ENCODE assay signal across 19 cellular contexts in genomic region chr22:17155941-17156340, GRCh38. TPM values are rescaled to one million over a fixed set of nuclear protein-coding genes. Genes with fewer than 3 reads are reported as not detected.
DNase-seq lines count a peak whose midpoint lies in the region; ATAC-seq and TF ChIP-seq lines count a peak whose summit lies in the region.
"Had no signal": no experiment of that assay in that cellular context is flagged by ENCODE, and none has a peak within 500 bp of the region (broad histone marks: within the 10 kb centered on the region; RNA-seq: fewer than 3 reads in every experiment).

No MANE protein-coding gene starts in this region.

- H3K4me1 Mint-ChIP-seq in activated naive CD4-positive, alpha-beta T cell treated with anti-CD3 and anti-CD28 coated beads, Interleukin-2, amount 50 U/mL, for 24 hours, result peaks cover 44% of the 10 kb centered on the region
- H3K4me1 Mint-ChIP-seq in stimulated activated naive CD8-positive, alpha-beta T cell treated with anti-CD3 and anti-CD28 coated beads, Interleukin-15, amount 100 ng/mL, for 72 hours, result peaks cover 72% of the 10 kb centered on the region

- H4K12ac ChIP-seq in trophoblast cell (ENCODE audit: low read depth, low read length), result no peak overlapping the region

- no peaks in the 10 kb centered on the region for H3K9me3 ChIP-seq in OCI-LY3 (ENCODE audit: insufficient read depth, low read length)
- no peaks in the 10 kb centered on the region for H3K9me3 ChIP-seq in trophoblast cell (ENCODE audit: insufficient read depth, low read depth, low read length)
- H3K9me3 ChIP-seq: gastrocnemius medialis, SJCRH30 had no signal

- no peak overlapping the region for H3K23ac ChIP-seq in trophoblast cell (ENCODE audit: low read length)

- peak overlapping the region; percentile 73 for H3K4me3 Mint-ChIP-seq in activated naive CD4-positive, alpha-beta T cell treated with anti-CD3 and anti-CD28 coated beads, Interleukin-2, amount 50 U/mL, for 24 hours
- peak overlapping the region; percentile 24 to 53 for H3K4me3 Mint-ChIP-seq in stimulated activated naive CD8-positive, alpha-beta T cell treated with anti-CD3 and anti-CD28 coated beads, Interleukin-15, amount 100 ng/mL, for 72 hours

- H3K36me3 ChIP-seq in OCI-LY3 (replicated peaks; ENCODE audit: low read depth, low read length), result peaks cover 14% of the 10 kb centered on the region
- H3K36me3 ChIP-seq in trophoblast cell (ENCODE audit: control insufficient read depth in 1 of 2, insufficient read depth in 2 of 2, low read length in 2 of 2), result no peaks in the 10 kb centered on the region
- H3K36me3 ChIP-seq: gastrocnemius medialis had no signal

- H3K9ac ChIP-seq in OCI-LY3 (ENCODE audit: low read length) (no peak overlapping the region), trophoblast cell (ENCODE audit: low read length) (no peak overlapping the region)

- H3K79me1 ChIP-seq in trophoblast cell (ENCODE audit: low read length), result peaks cover 11% of the 10 kb centered on the region

- H3K27me3 Mint-ChIP-seq in activated naive CD4-positive, alpha-beta T cell treated with anti-CD3 and anti-CD28 coated beads, Interleukin-2, amount 50 U/mL, for 24 hours, result no peaks in the 10 kb centered on the region
- H3K27me3 Mint-ChIP-seq in stimulated activated naive CD8-positive, alpha-beta T cell treated with anti-CD3 and anti-CD28 coated beads, Interleukin-15, amount 100 ng/mL, for 72 hours, result no peaks in the 10 kb centered on the region

- H3K4ac ChIP-seq in trophoblast cell (ENCODE audit: low read depth, low read length), result no peak overlapping the region

- no peak for DNase-seq in activated naive CD4-positive, alpha-beta T cell treated with Interleukin-2 at 50 U/mL for 16 hours
- DNase-seq in amniotic epithelial cell (ENCODE audit: low read depth), result peak; percentile 14
- no peak for DNase-seq in stimulated activated naive CD8-positive, alpha-beta T cell treated with anti-CD3 and anti-CD28 coated beads, Interleukin-15, amount 100 ng/mL, for 72 hours
- DNase-seq in trophoblast cell, result no peak
- no peak for DNase-seq in AG20443 (ENCODE audit: low spot score)
- no peak for DNase-seq in RWPE1 (ENCODE audit: low spot score)
- DNase-seq: activated naive CD4-positive, alpha-beta T cell treated with anti-CD3 and anti-CD28 coated beads, Interleukin-2, amount 50 U/mL, for 16 hours; DMS 273 treated with DMSO at 0.1 percent for 48 hours; dorsolateral prefrontal cortex; erythroblast; gastrocnemius medialis; left cardiac atrium; midbrain; NCI-H2029; NCI-H446 treated with DMSO at 0.1 percent for 48 hours; SJCRH30 had no signal

- H3K9me3 Mint-ChIP-seq in activated naive CD4-positive, alpha-beta T cell treated with anti-CD3 and anti-CD28 coated beads, Interleukin-2, amount 50 U/mL, for 24 hours, result no peaks in the 10 kb centered on the region
- H3K9me3 Mint-ChIP-seq in stimulated activated naive CD8-positive, alpha-beta T cell treated with anti-CD3 and anti-CD28 coated beads, Interleukin-15, amount 100 ng/mL, for 72 hours, result no peaks in the 10 kb centered on the region

- no peaks in the 10 kb centered on the region for H3K27me3 ChIP-seq in OCI-LY3 (ENCODE audit: low read depth, low read length)
- H3K27me3 ChIP-seq in trophoblast cell (ENCODE audit: insufficient read depth, low read length), result no peaks in the 10 kb centered on the region
- H3K27me3 ChIP-seq: dorsolateral prefrontal cortex, gastrocnemius medialis, SJCRH30 had no signal

- H3K79me2 ChIP-seq in OCI-LY3 (ENCODE audit: low read length) (peaks cover 81% of the 10 kb centered on the region), trophoblast cell (ENCODE audit: control insufficient read depth, insufficient read depth, low read length, poor library complexity) (peaks cover 9% of the 10 kb centered on the region)

- H2BK5ac ChIP-seq in trophoblast cell (ENCODE audit: low read depth, low read length, poor library complexity), result no peak overlapping the region

- H3K4me1 ChIP-seq in OCI-LY3 (ENCODE audit: low read length), result peaks cover 25% of the 10 kb centered on the region
- H3K4me1 ChIP-seq in trophoblast cell (ENCODE audit: control insufficient read depth in 1 of 2, insufficient read depth in 2 of 2, low read length in 2 of 2), result peaks cover 6% of the 10 kb centered on the region in 2 experiments
- H3K4me1 ChIP-seq: SJCRH30 had no signal

- H4K20me1 ChIP-seq in OCI-LY3 (ENCODE audit: insufficient read depth, low read length), result peaks cover 48% of the 10 kb centered on the region

- no CpG with 5 or more reads among the region's 3 CpGs for WGBS in trophoblast cell (ENCODE audit: extremely low coverage, insufficient coverage, insufficient read length)

- H3K27ac ChIP-seq in OCI-LY3 (ENCODE audit: low read length), result no peak overlapping the region
- no peak overlapping the region for H3K27ac ChIP-seq in trophoblast cell (ENCODE audit: low read depth, low read length)
- H3K27ac ChIP-seq in RWPE1, result no peak overlapping the region
- H3K27ac ChIP-seq: dorsolateral prefrontal cortex, SJCRH30 had no signal

- peak overlapping the region; percentile 22 for H3K4me2 ChIP-seq in OCI-LY3 (ENCODE audit: low read length)
- H3K4me2 ChIP-seq in trophoblast cell (ENCODE audit: low read length), result no peak overlapping the region

- H2AFZ ChIP-seq in OCI-LY3 (ENCODE audit: low read depth, low read length) (no peak overlapping the region), trophoblast cell (ENCODE audit: insufficient read depth, low read length, poor library complexity) (no peak overlapping the region)

- H4K91ac ChIP-seq in trophoblast cell (ENCODE audit: low read depth, low read length), result no peak overlapping the region

- no peak overlapping the region for H3K14ac ChIP-seq in trophoblast cell (ENCODE audit: low read length)

- no peak overlapping the region for H4K8ac ChIP-seq in trophoblast cell (ENCODE audit: low read depth, low read length)

- peaks cover 9% of the 10 kb centered on the region for H3K36me3 Mint-ChIP-seq in activated naive CD4-positive, alpha-beta T cell treated with anti-CD3 and anti-CD28 coated beads, Interleukin-2, amount 50 U/mL, for 24 hours

- no peak overlapping the region for H3K18ac ChIP-seq in trophoblast cell (ENCODE audit: low read length)

- POLR2A ChIA-PET in RWPE1 (lab: Yijun Ruan, JAX; ENCODE audit: low non-redundant PET), result no interaction called here

- H3K4me3 ChIP-seq in OCI-LY3 (ENCODE audit: low read length) (no peak overlapping the region), trophoblast cell (ENCODE audit: low read depth, low read length) (no peak overlapping the region)
- H3K4me3 ChIP-seq: gastrocnemius medialis, SJCRH30 had no signal

- CTCF ChIA-PET in RWPE1 (lab: Yijun Ruan, JAX), result interaction anchor here (1.0 kb wide), 1 partner anchor 13 kb away, joined by 4 read pairs; no protein-coding TSS in a partner anchor

- no peak overlapping the region for H3K27ac Mint-ChIP-seq in activated naive CD4-positive, alpha-beta T cell treated with anti-CD3 and anti-CD28 coated beads, Interleukin-2, amount 50 U/mL, for 24 hours
- no peak overlapping the region for H3K27ac Mint-ChIP-seq in stimulated activated naive CD8-positive, alpha-beta T cell treated with anti-CD3 and anti-CD28 coated beads, Interleukin-15, amount 100 ng/mL, for 72 hours

- H2BK12ac ChIP-seq in trophoblast cell (ENCODE audit: low read length), result no peak overlapping the region

- H2AK5ac ChIP-seq in trophoblast cell (ENCODE audit: low read length), result no peak overlapping the region

- no peak for ATAC-seq in stimulated activated naive CD8-positive, alpha-beta T cell treated with anti-CD3 and anti-CD28 coated beads, Interleukin-15, amount 100 ng/mL, for 72 hours
- ATAC-seq: gastrocnemius medialis, left cardiac atrium, sciatic nerve had no signal

- no peak overlapping the region for H2BK120ac ChIP-seq in trophoblast cell (ENCODE audit: insufficient read depth, low read length, poor library complexity)

- no peak for TF ChIP-seq CTCF in OCI-LY3 (IDR thresholded peaks at IDR 0.05; ENCODE audit: low read depth, low read length)
- TF ChIP-seq CTCF in RWPE1 (conservative IDR thresholded peaks at IDR 0.05; ENCODE audit: low read depth), result no peak

RNA-seq across cellular contexts. Expression of gene HDHD5, which starts 3.1 kb away (rescaled TPM):
- polyA plus RNA-seq in trophoblast cell (2013), result 11.7 and 12.8 TPM in 2 replicates

RNA-seq across cellular contexts. Expression of gene TMEM121B, which starts 34.8 kb away (rescaled TPM):
- 0.82 TPM in 2 replicates for polyA plus RNA-seq in trophoblast cell (2013)
